In the genomic region with DNA sequence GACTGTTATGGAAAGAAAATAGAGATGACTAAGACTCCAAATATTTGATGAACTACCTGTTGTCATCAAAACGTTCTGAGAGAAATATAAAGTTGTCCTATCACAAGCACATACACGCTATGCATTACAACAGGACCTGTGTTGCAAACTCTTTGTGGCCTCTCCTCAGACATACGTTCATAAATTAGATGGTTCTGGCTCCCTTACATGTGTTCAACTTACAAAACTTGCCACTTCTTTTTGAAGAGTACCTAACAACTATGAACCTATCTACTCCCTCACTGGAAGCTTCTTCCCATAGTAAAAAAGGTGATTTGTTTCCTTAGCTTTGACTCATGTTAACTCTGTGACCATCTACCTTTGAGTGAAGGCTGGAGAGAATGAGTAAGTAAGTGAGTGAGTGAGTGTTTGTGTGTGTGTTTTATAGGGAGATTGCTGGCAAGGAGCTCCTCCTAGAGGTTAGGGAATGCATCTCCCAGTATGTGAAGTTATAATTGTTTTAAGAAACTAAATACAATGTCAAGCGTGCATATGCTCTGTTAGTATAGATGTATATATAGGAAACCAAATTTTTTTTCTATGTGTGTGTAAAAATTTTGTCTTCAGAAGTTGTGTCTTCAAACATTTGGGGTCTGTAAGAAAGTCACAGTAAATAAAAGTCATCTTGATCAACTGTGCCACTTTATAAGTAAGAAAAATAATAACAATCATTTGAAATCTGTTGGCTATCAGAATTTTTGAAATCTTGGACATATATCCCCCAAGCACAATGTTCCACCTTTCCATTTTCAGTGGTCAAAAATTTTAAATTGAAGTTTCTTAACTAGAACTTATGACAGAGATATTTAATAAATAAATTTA, we compare ENCODE assay signal across 9 cellular contexts.
DNase-seq lines count a peak whose midpoint lies in the region; ATAC-seq and TF ChIP-seq lines count a peak whose summit lies in the region.
"Had no signal": no experiment of that assay in that cellular context is flagged by ENCODE, and none has a peak within 500 bp of the region (broad histone marks: within the 10 kb centered on the region; RNA-seq: fewer than 3 reads in every experiment).

No MANE protein-coding gene starts in this region.

- no peak overlapping the region for H3K27ac Mint-ChIP-seq in Calu3 (ENCODE audit: unreplicated experiment)
- no peak overlapping the region for H3K27ac Mint-ChIP-seq in progenitor cell of endocrine pancreas
- H3K27ac Mint-ChIP-seq: T-helper 1 cell treated with Interleukin-12 subunit alpha and Interleukin-12 subunit beta and Interleukin-4 antibody, amounts not matched to agents 30 μg/mL and 1 μg/mL, for 36 hours had no signal

- no peak overlapping the region for H2AFZ ChIP-seq in KMS-11 (ENCODE audit: low read depth)

- intact Hi-C loops in Calu3 (cut with micrococcal nuclease; ENCODE audit: unreplicated experiment), result loop anchor here (10.0 kb wide), 3 partner anchors 657 to 1327 kb away; no protein-coding TSS in a partner anchor

- CTCF ChIA-PET in Calu3 (lab: Charles Lee), result no interaction called here

- H4K20me1 ChIP-seq in KMS-11 (ENCODE audit: insufficient read depth), result no peaks in the 10 kb centered on the region

- DNase-seq in Calu3, result peak; percentile 37
- peak; percentile 41 for DNase-seq in SKM-1 (lab: John Stamatoyannopoulos, UW; ENCODE audit: unreplicated experiment)
- DNase-seq in fibroblast of the conjunctiva (ENCODE audit: low read depth), result peak; percentile 79
- DNase-seq in progenitor cell of endocrine pancreas (ENCODE audit: low spot score, unreplicated experiment), result no peak
- DNase-seq in activated CD4-positive, alpha-beta T cell treated with anti-CD3 and anti-CD28 coated beads, Interleukin-2, amount 50 U/mL, for 48 hours, result no peak
- DNase-seq in activated effector memory CD4-positive, alpha-beta T cell treated with Interleukin-2 at 50 U/mL for 16 hours, result no peak

- H3K27ac ChIP-seq in KMS-11, result no peak overlapping the region

- peaks cover 15% of the 10 kb centered on the region for H3K4me1 Mint-ChIP-seq in Calu3 (ENCODE audit: low read depth, unreplicated experiment)
- peaks cover 15% of the 10 kb centered on the region for H3K4me1 Mint-ChIP-seq in progenitor cell of endocrine pancreas (ENCODE audit: low read depth)

- H3K9ac ChIP-seq in KMS-11, result no peak overlapping the region

- no peak overlapping the region for H3K4me2 ChIP-seq in KMS-11

- no peaks in the 10 kb centered on the region for H3K36me3 Mint-ChIP-seq in Calu3 (ENCODE audit: insufficient read depth, unreplicated experiment)
- no peaks in the 10 kb centered on the region for H3K36me3 Mint-ChIP-seq in progenitor cell of endocrine pancreas (ENCODE audit: insufficient read depth)

- H3K36me3 ChIP-seq in KMS-11 (ENCODE audit: insufficient read depth), result no peaks in the 10 kb centered on the region

- no peaks in the 10 kb centered on the region for H3K4me1 ChIP-seq in KMS-11 (ENCODE audit: low read depth, poor library complexity, severe bottlenecking)

- H3K9me3 Mint-ChIP-seq in Calu3 (ENCODE audit: low read depth, unreplicated experiment), result no peaks in the 10 kb centered on the region
- H3K9me3 Mint-ChIP-seq in progenitor cell of endocrine pancreas (ENCODE audit: low read depth), result peaks cover 8% of the 10 kb centered on the region
- H3K9me3 Mint-ChIP-seq: T-helper 1 cell treated with Interleukin-12 subunit alpha and Interleukin-12 subunit beta and Interleukin-4 antibody, amounts not matched to agents 30 μg/mL and 1 μg/mL, for 36 hours had no signal

- H3K27me3 ChIP-seq in KMS-11 (ENCODE audit: insufficient read depth, low read depth), result no peaks in the 10 kb centered on the region

- H3K27me3 Mint-ChIP-seq in Calu3 (ENCODE audit: unreplicated experiment), result no peaks in the 10 kb centered on the region
- no peaks in the 10 kb centered on the region for H3K27me3 Mint-ChIP-seq in progenitor cell of endocrine pancreas

- ATAC-seq in GM19035 (IDR thresholded peaks at IDR 0.05; ENCODE audit: unreplicated experiment), result peak; percentile 75

- BruUV-seq in Calu3 (replicated peaks; lab: Mats Ljungman, UMichigan), result no TSS peak

- no peak overlapping the region for H3K4me3 ChIP-seq in KMS-11 (IDR thresholded peaks at IDR 0.05; ENCODE audit: insufficient read depth, low read depth, low read length)

- H3K4me3 Mint-ChIP-seq in Calu3 (ENCODE audit: low read depth, unreplicated experiment), result no peak overlapping the region
- no peak overlapping the region for H3K4me3 Mint-ChIP-seq in progenitor cell of endocrine pancreas (ENCODE audit: low read depth)
- H3K4me3 Mint-ChIP-seq: T-helper 1 cell treated with Interleukin-12 subunit alpha and Interleukin-12 subunit beta and Interleukin-4 antibody, amounts not matched to agents 30 μg/mL and 1 μg/mL, for 36 hours had no signal

- TF ChIP-seq CTCF in Calu3 (IDR thresholded peaks at IDR 0.05; ENCODE audit: unreplicated experiment) (no peak), KMS-11 (conservative IDR thresholded peaks at IDR 0.05; ENCODE audit: low read depth, low read length) (peak; percentile 67), progenitor cell of endocrine pancreas (IDR thresholded peaks at IDR 0.05; ENCODE audit: unreplicated experiment) (peak; percentile 80)

- H3K79me2 ChIP-seq in KMS-11 (ENCODE audit: insufficient read depth, low read depth), result no peaks in the 10 kb centered on the region

Comparison
In these comparisons a context has a peak if more than half of its experiments do, and no peak if none do; other contexts are left out.
1. DNase-seq: peak in Calu3 (single experiment), SKM-1 (single experiment) and fibroblast of the conjunctiva (single experiment); none in progenitor cell of endocrine pancreas (single experiment), activated CD4-positive, alpha-beta T cell treated with anti-CD3 and anti-CD28 coated beads, Interleukin-2, amount 50 U/mL, for 48 hours (0 of 2) and activated effector memory CD4-positive, alpha-beta T cell treated with Interleukin-2 at 50 U/mL for 16 hours (single experiment).